Comparison of ENCODE assay signal across 1 cellular context in the genomic region with DNA sequence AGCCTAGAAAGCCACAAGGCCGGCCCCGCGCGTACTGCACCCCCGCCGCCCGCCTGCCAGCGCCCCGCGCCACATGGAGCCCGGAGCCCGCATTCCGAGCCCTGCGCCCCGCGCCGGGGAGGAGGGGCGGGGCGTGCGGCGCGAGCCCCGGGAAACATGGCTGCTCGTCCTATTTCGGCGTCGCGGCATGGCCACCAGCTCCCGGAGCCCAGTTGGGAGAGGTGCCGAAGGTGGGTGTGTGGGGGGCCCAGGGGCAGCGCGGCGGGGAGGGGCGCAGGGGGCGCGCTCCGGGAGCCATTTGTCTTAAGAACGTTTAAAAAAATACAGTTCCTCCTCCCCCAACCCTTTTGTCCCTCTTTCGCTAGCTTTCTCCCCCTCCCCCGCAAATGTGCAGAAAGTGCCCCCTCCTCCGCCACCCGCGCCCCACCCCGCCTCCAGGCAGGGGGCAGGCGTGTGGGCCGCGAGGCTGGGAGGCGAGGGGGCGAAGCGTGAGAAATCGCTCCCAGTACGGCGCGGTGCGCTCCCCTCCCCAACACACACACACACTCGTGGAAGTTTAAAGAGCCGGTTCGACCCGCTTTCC.
TF ChIP-seq lines count a peak whose summit lies in the region.

No MANE protein-coding gene starts in this region.

TF ChIP-seq in GM12878, 131 proteins besides CTCF, POLR2A, EP300 and RAD21 (continued from another document):
- TF ChIP-seq HDGF (IDR thresholded peaks at IDR 0.05) (no peak), BRCA1 (IDR thresholded peaks at IDR 0.05; ENCODE audit: low read depth, low read length) (no peak), MEF2A (IDR thresholded peaks at IDR 0.05; ENCODE audit: insufficient read depth, low read depth, low read length) (0 out of 2 replicates have a peak, but pooled peaks have one; percentile 1), HDAC2 (IDR thresholded peaks at IDR 0.05) (no peak), BACH1 (IDR thresholded peaks at IDR 0.05; ENCODE audit: borderline replicate concordance) (no peak; the same call in 1 of the 2 replicates), CBFB (IDR thresholded peaks at IDR 0.05; ENCODE audit: low read depth) (no peak), MYC (IDR thresholded peaks at IDR 0.05; ENCODE audit: insufficient read depth, insufficient read length, insufficient replicate concordance, low read length, severe bottlenecking) (no peak), SUZ12 (IDR thresholded peaks at IDR 0.05; ENCODE audit: unreplicated experiment) (no peak), NFIC (IDR thresholded peaks at IDR 0.05; ENCODE audit: low read depth, low read length) (no peak), CREB1 (IDR thresholded peaks at IDR 0.05; ENCODE audit: low read depth) (no peak), RAD51 (IDR thresholded peaks at IDR 0.05) (no peak), CEBPZ (IDR thresholded peaks at IDR 0.05; ENCODE audit: low read depth, low read length) (no peak), MYB (IDR thresholded peaks at IDR 0.05; ENCODE audit: borderline replicate concordance, low read depth, low read length) (no peak), ZNF207 (IDR thresholded peaks at IDR 0.05; ENCODE audit: borderline replicate concordance) (no peak), ZBED1 (IDR thresholded peaks at IDR 0.05; ENCODE audit: borderline replicate concordance) (no peak), HDAC6 (IDR thresholded peaks at IDR 0.05; ENCODE audit: unreplicated experiment) (no peak), SREBF2 (IDR thresholded peaks at IDR 0.05; ENCODE audit: low read length) (no peak), RBBP5 (conservative IDR thresholded peaks at IDR 0.05) (no peak), NBN (IDR thresholded peaks at IDR 0.05) (no peak), CEBPB (IDR thresholded peaks at IDR 0.05; ENCODE audit: borderline replicate concordance in 1 of 2, low read depth in 2 of 2, low read length in 2 of 2) (no peak), NR2C2 (IDR thresholded peaks at IDR 0.05; ENCODE audit: borderline replicate concordance, control insufficient read depth, insufficient read length, low read depth) (no peak), RUNX3 (IDR thresholded peaks at IDR 0.05; ENCODE audit: low read length) (no peak), JUNB (IDR thresholded peaks at IDR 0.05) (no peak), BHLHE40 (IDR thresholded peaks at IDR 0.05; ENCODE audit: borderline replicate concordance in 1 of 2, low read depth in 2 of 2, low read length in 1 of 2) (0 out of 4 replicates have a peak, but pooled peaks of 1 of the 2 experiments have one; percentile 3), RFX5 (IDR thresholded peaks at IDR 0.05; ENCODE audit: low read depth, low read length) (no peak), PRDM15 (CRISPR knock-in tag; IDR thresholded peaks at IDR 0.05) (no peak), TARDBP (IDR thresholded peaks at IDR 0.05; ENCODE audit: borderline replicate concordance) (no peak), ZNF592 (IDR thresholded peaks at IDR 0.05) (no peak), SIN3A (IDR thresholded peaks at IDR 0.05; ENCODE audit: low read depth, low read length) (no peak), MLLT1 (IDR thresholded peaks at IDR 0.05) (no peak), CBX5 (IDR thresholded peaks at IDR 0.05; ENCODE audit: low read depth) (no peak), SP1 (IDR thresholded peaks at IDR 0.05; ENCODE audit: low read depth, low read length) (no peak), PKNOX1 (IDR thresholded peaks at IDR 0.05) (no peak), ZNF384 (IDR thresholded peaks at IDR 0.05; ENCODE audit: borderline replicate concordance, low read depth, low read length) (no peak), SREBF1 (IDR thresholded peaks at IDR 0.05; ENCODE audit: low read length) (no peak), FOXK2 (IDR thresholded peaks at IDR 0.05) (no peak), RCOR1 (conservative IDR thresholded peaks at IDR 0.05; ENCODE audit: low read depth, low read length) (no peak), EZH2 (IDR thresholded peaks at IDR 0.05; ENCODE audit: borderline replicate concordance, control insufficient read depth, low read depth, low read length) (no peak)
- TF ChIP-seq, protein P1, sequence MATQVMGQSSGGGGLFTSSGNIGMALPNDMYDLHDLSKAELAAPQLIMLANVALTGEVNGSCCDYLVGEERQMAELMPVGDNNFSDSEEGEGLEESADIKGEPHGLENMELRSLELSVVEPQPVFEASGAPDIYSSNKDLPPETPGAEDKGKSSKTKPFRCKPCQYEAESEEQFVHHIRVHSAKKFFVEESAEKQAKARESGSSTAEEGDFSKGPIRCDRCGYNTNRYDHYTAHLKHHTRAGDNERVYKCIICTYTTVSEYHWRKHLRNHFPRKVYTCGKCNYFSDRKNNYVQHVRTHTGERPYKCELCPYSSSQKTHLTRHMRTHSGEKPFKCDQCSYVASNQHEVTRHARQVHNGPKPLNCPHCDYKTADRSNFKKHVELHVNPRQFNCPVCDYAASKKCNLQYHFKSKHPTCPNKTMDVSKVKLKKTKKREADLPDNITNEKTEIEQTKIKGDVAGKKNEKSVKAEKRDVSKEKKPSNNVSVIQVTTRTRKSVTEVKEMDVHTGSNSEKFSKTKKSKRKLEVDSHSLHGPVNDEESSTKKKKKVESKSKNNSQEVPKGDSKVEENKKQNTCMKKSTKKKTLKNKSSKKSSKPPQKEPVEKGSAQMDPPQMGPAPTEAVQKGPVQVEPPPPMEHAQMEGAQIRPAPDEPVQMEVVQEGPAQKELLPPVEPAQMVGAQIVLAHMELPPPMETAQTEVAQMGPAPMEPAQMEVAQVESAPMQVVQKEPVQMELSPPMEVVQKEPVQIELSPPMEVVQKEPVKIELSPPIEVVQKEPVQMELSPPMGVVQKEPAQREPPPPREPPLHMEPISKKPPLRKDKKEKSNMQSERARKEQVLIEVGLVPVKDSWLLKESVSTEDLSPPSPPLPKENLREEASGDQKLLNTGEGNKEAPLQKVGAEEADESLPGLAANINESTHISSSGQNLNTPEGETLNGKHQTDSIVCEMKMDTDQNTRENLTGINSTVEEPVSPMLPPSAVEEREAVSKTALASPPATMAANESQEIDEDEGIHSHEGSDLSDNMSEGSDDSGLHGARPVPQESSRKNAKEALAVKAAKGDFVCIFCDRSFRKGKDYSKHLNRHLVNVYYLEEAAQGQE (IDR thresholded peaks at IDR 0.05; ENCODE audit: low read depth, low read length): no peak
- TF ChIP-seq, protein P2, sequence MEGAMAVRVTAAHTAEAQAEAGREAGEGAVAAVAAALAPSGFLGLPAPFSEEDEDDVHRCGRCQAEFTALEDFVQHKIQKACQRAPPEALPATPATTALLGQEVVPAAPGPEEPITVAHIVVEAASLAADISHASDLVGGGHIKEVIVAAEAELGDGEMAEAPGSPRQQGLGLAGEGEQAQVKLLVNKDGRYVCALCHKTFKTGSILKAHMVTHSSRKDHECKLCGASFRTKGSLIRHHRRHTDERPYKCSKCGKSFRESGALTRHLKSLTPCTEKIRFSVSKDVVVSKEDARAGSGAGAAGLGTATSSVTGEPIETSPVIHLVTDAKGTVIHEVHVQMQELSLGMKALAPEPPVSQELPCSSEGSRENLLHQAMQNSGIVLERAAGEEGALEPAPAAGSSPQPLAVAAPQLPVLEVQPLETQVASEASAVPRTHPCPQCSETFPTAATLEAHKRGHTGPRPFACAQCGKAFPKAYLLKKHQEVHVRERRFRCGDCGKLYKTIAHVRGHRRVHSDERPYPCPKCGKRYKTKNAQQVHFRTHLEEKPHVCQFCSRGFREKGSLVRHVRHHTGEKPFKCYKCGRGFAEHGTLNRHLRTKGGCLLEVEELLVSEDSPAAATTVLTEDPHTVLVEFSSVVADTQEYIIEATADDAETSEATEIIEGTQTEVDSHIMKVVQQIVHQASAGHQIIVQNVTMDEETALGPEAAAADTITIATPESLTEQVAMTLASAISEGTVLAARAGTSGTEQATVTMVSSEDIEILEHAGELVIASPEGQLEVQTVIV (IDR thresholded peaks at IDR 0.05; ENCODE audit: borderline replicate concordance, partially characterized antibody): no peak
